In the genomic region with DNA sequence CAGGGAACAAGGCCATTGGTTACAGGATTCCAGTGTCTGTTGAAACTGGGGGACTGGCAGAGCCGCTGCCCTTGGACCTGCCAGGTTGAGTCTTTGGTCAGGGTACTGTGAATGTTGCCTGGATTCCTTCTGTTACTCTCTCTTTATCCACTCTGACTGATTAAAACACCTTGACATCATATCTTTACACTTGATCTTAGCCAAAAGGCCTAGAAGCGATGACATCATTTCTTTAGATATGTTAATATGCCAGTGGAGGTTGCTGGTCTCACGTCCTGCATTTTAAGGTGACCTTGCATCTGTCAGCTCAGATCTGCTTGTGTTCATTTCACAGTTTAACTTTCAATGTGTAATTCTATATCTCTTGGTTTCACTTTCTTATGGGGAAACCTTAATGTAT, we compare ENCODE assay signal across 1 cellular context.
TF ChIP-seq lines count a peak whose summit lies in the region.

No MANE protein-coding gene starts in this region.

TF ChIP-seq in GM23338, 12 proteins besides CTCF, POLR2A, EP300 and RAD21 (continued from another document):
- no peak for TF ChIP-seq EZH2phosphoT487 (IDR thresholded peaks at IDR 0.05; ENCODE audit: unreplicated experiment)
- no peak for TF ChIP-seq ZNF331 (CRISPR knock-in tag; IDR thresholded peaks at IDR 0.05; ENCODE audit: low read depth)
